ENCODE assay signal across 8 cellular contexts in genomic region chr5:177891547-177892356, GRCh38.
A peak's percentile ranks its signal among the peaks of the same experiment; 100 is the strongest.
DNase-seq lines count a peak whose midpoint lies in the region; ATAC-seq, FAIRE-seq and TF ChIP-seq lines count a peak whose summit lies in the region.
"Not testable (repeated sequence)": the region's sequence is repeated elsewhere in the genome, so short reads cannot be mapped to it uniquely, and the experiment has no call there.

No MANE protein-coding gene starts in this region.

- not testable (repeated sequence) for H4K20me1 ChIP-seq in keratinocyte (ENCODE audit: control insufficient read depth, extremely low read depth, insufficient read depth, low read length); smooth muscle cell (ENCODE audit: low read depth)

- H3K4me1 ChIP-seq in keratinocyte (ENCODE audit: control insufficient read depth, extremely low read depth, insufficient read depth, low read length); smooth muscle cell (ENCODE audit: low read depth): not testable (repeated sequence)

- H3K4me2 ChIP-seq in keratinocyte (ENCODE audit: control insufficient read depth, extremely low read depth, insufficient read depth, low read depth, low read length); smooth muscle cell: not testable (repeated sequence)

- not testable (repeated sequence) for H3K36me3 Mint-ChIP-seq in CD4-positive, alpha-beta T cell (ENCODE audit: low read depth); activated CD8-positive, alpha-beta memory T cell treated with anti-CD3 and anti-CD28 coated beads, Interleukin-2, amount 10 ng/mL, durations not matched to agents 7 days and 5 days; central memory CD8-positive, alpha-beta T cell (ENCODE audit: insufficient read depth)

- H3K4me3 Mint-ChIP-seq in CD4-positive, alpha-beta T cell; activated CD8-positive, alpha-beta memory T cell treated with anti-CD3 and anti-CD28 coated beads, Interleukin-2, amount 10 ng/mL, durations not matched to agents 7 days and 5 days; central memory CD8-positive, alpha-beta T cell: not testable (repeated sequence)

- H3K27me3 Mint-ChIP-seq in CD4-positive, alpha-beta T cell; activated CD8-positive, alpha-beta memory T cell treated with anti-CD3 and anti-CD28 coated beads, Interleukin-2, amount 10 ng/mL, durations not matched to agents 7 days and 5 days; central memory CD8-positive, alpha-beta T cell: not testable (repeated sequence)

- not testable (repeated sequence) for H3K9me1 ChIP-seq in keratinocyte (ENCODE audit: control insufficient read depth, extremely low read depth, insufficient read depth, low read length)

- not testable (repeated sequence) for H3K36me3 ChIP-seq in keratinocyte (ENCODE audit: control insufficient read depth in 2 of 2, extremely low read depth in 1 of 2, insufficient read depth in 2 of 2, low read length in 2 of 2); smooth muscle cell (ENCODE audit: low read depth)

- H3K9ac ChIP-seq in keratinocyte (ENCODE audit: control insufficient read depth, extremely low read depth, insufficient read depth, low read length); smooth muscle cell (ENCODE audit: low read depth): not testable (repeated sequence)

- dilution Hi-C loops in keratinocyte (cut with MboI; ENCODE audit: extremely low pct_ligation_motif_present, low sequenced_read_pairs), result not testable (repeated sequence)

- POLR2A ChIA-PET in CD4-positive, alpha-beta T cell (lab: Charles Lee), result not testable (repeated sequence)

- not testable (repeated sequence) for H3F3A ChIP-seq in smooth muscle cell (ENCODE audit: low read depth)

- DNase-seq in CD4-positive, alpha-beta T cell, result peak in 8 of 10 experiments; percentile 13 to 30 (median 16)
- DNase-seq in HT-29 (ENCODE audit: low spot score), result peak; percentile 0
- DNase-seq in activated CD8-positive, alpha-beta memory T cell treated with anti-CD3 and anti-CD28 coated beads, Interleukin-2, amount 10 ng/mL, durations not matched to agents 7 days and 5 days, result peak; percentile 55
- peak in 1 of 2 donors; percentile 14 for DNase-seq in central memory CD8-positive, alpha-beta T cell (ENCODE audit: low spot score in 2 of 2)
- not testable (repeated sequence) for DNase-seq in keratinocyte (ENCODE audit: low read depth, low spot score); smooth muscle cell (lab: John Stamatoyannopoulos, UW; ENCODE audit: unreplicated experiment)

- H3K9me3 Mint-ChIP-seq in CD4-positive, alpha-beta T cell; activated CD8-positive, alpha-beta memory T cell treated with anti-CD3 and anti-CD28 coated beads, Interleukin-2, amount 10 ng/mL, durations not matched to agents 7 days and 5 days (ENCODE audit: low read depth); central memory CD8-positive, alpha-beta T cell: not testable (repeated sequence)

- intact Hi-C loops in CD4-positive, alpha-beta T cell (cut with DNase I, micrococcal nuclease), result loop anchor here in 1 of 2 experiments (10.0 kb wide), 1 partner anchor 173 kb away; no protein-coding TSS in a partner anchor

- not testable (repeated sequence) for H3K4me1 Mint-ChIP-seq in CD4-positive, alpha-beta T cell (ENCODE audit: low read depth); activated CD8-positive, alpha-beta memory T cell treated with anti-CD3 and anti-CD28 coated beads, Interleukin-2, amount 10 ng/mL, durations not matched to agents 7 days and 5 days; central memory CD8-positive, alpha-beta T cell

- not testable (repeated sequence) for H3K4me3 ChIP-seq in keratinocyte (ENCODE audit: control insufficient read depth in 2 of 3, extremely low read depth in 1 of 3, insufficient read depth in 2 of 3, low read depth in 1 of 3, low read length in 3 of 3); smooth muscle cell

- H3K27me3 ChIP-seq in CD4-positive, alpha-beta T cell (ENCODE audit: control insufficient read depth, insufficient read depth, low read length); keratinocyte (ENCODE audit: control insufficient read depth, extremely low read depth, insufficient read depth, low read length); smooth muscle cell (ENCODE audit: low read depth): not testable (repeated sequence)

- FAIRE-seq in keratinocyte (lab: Jason Lieb, UNC), result peak; percentile 96

- H3K27ac ChIP-seq in CD4-positive, alpha-beta T cell (ENCODE audit: low read depth, low read length); keratinocyte (ENCODE audit: control insufficient read depth, insufficient read depth, low read length); smooth muscle cell (ENCODE audit: low read depth): not testable (repeated sequence)

- peak; percentile 95 for ATAC-seq in CD4-positive, alpha-beta T cell (ENCODE audit: poor library complexity)
- ATAC-seq in GM19351 (IDR thresholded peaks at IDR 0.05; ENCODE audit: unreplicated experiment) (peak; percentile 94), HG02759 (IDR thresholded peaks at IDR 0.05; ENCODE audit: unreplicated experiment) (peak; percentile 88)
- peak; percentile 96 for ATAC-seq in activated CD8-positive, alpha-beta memory T cell treated with anti-CD3 and anti-CD28 coated beads, Interleukin-2, amount 10 ng/mL, durations not matched to agents 7 days and 5 days
- peak; percentile 90 for ATAC-seq in central memory CD8-positive, alpha-beta T cell (replicated peaks; ENCODE audit: extremely low read depth, poor library complexity, severe bottlenecking)

- H3K79me2 ChIP-seq in keratinocyte (ENCODE audit: control insufficient read depth, insufficient read depth, low read length); smooth muscle cell (ENCODE audit: low read depth): not testable (repeated sequence)

- TF ChIP-seq CTCF in CD4-positive, alpha-beta T cell (IDR thresholded peaks at IDR 0.05), result peak; percentile 36
- TF ChIP-seq CTCF in keratinocyte (optimal IDR thresholded peaks at IDR 0.05 in 1 of 3, IDR thresholded peaks at IDR 0.05 in 1 of 3, conservative IDR thresholded peaks at IDR 0.05 in 1 of 3; ENCODE audit: extremely low read depth in 1 of 3, insufficient read depth in 2 of 3, low read length in 3 of 3), result not testable (repeated sequence)
- TF ChIP-seq CTCF in smooth muscle cell (IDR thresholded peaks at IDR 0.05; ENCODE audit: borderline replicate concordance, insufficient read depth, poor library complexity, severe bottlenecking), result peak; percentile 32

- not testable (repeated sequence) for H3K9me3 ChIP-seq in CD4-positive, alpha-beta T cell (ENCODE audit: control insufficient read depth, low read length); keratinocyte (ENCODE audit: control insufficient read depth, low read depth, low read length); smooth muscle cell (replicated peaks; ENCODE audit: low read depth)

- not testable (repeated sequence) for H2AFZ ChIP-seq in keratinocyte (ENCODE audit: control insufficient read depth, low read length); smooth muscle cell (ENCODE audit: low read depth)

- 28% methylated on average over 5 of the region's 11 CpGs for WGBS in smooth muscle cell (ENCODE audit: low lambda C conversion rate)

- H3K27ac Mint-ChIP-seq in CD4-positive, alpha-beta T cell; activated CD8-positive, alpha-beta memory T cell treated with anti-CD3 and anti-CD28 coated beads, Interleukin-2, amount 10 ng/mL, durations not matched to agents 7 days and 5 days; central memory CD8-positive, alpha-beta T cell (ENCODE audit: low read depth): not testable (repeated sequence)

- CTCF ChIA-PET in CD4-positive, alpha-beta T cell (lab: Charles Lee); activated CD8-positive, alpha-beta memory T cell treated with anti-CD3 and anti-CD28 coated beads, Interleukin-2, amount 10 ng/mL, durations not matched to agents 7 days and 5 days (lab: Charles Lee): not testable (repeated sequence)
